In genomic region chr15:41971089-41971892, GRCh38 we compare ENCODE assay signal across 8 cellular contexts. TPM values are rescaled to one million over a fixed set of nuclear protein-coding genes. Genes with fewer than 3 reads are reported as not detected.
DNase-seq lines count a peak whose midpoint lies in the region; ATAC-seq and TF ChIP-seq lines count a peak whose summit lies in the region.

No MANE protein-coding gene starts in this region.

- H3K4me1 Mint-ChIP-seq in glutamatergic neuron (ENCODE audit: low read depth, unreplicated experiment), result peaks cover 5% of the 10 kb centered on the region

- H3K27ac Mint-ChIP-seq in glutamatergic neuron (ENCODE audit: unreplicated experiment), result no peak overlapping the region

- H3K4me3 Mint-ChIP-seq in glutamatergic neuron (ENCODE audit: unreplicated experiment), result peak overlapping the region; percentile 88

- peaks cover 5% of the 10 kb centered on the region for H3K9me3 Mint-ChIP-seq in glutamatergic neuron (ENCODE audit: unreplicated experiment)

- peaks cover 12% of the 10 kb centered on the region for H3K27me3 Mint-ChIP-seq in glutamatergic neuron (ENCODE audit: unreplicated experiment)

- DNase-seq in COR-L47 (lab: John Stamatoyannopoulos, UW) (peak; percentile 42), RPMI7951 (ENCODE audit: low read depth) (peak; percentile 79), activated gamma-delta T cell treated with Interleukin-2 at 50 U/mL for 16 hours (peak; percentile 51), glutamatergic neuron (no peak), pons (ENCODE audit: low spot score) (peak; percentile 45), upper lobe of right lung (peak; percentile 77)

- peak overlapping the region; percentile 91 for H3K27ac ChIP-seq in upper lobe of right lung

- no peak for TF ChIP-seq CTCF in glutamatergic neuron (IDR thresholded peaks at IDR 0.05; ENCODE audit: partially characterized antibody, unreplicated experiment)
- TF ChIP-seq CTCF in upper lobe of right lung (IDR thresholded peaks at IDR 0.05), result no peak

- H3K4me1 ChIP-seq in upper lobe of right lung, result peaks cover 45% of the 10 kb centered on the region

- ATAC-seq in GM19452 (IDR thresholded peaks at IDR 0.05; ENCODE audit: unreplicated experiment) (peak; percentile 49), HG03571 (IDR thresholded peaks at IDR 0.05; ENCODE audit: unreplicated experiment) (peak; percentile 35), upper lobe of right lung (peak; percentile 57)

- no peaks in the 10 kb centered on the region for H3K9me3 ChIP-seq in upper lobe of right lung

- H3K36me3 ChIP-seq in upper lobe of right lung, result no peaks in the 10 kb centered on the region

- peak overlapping the region; percentile 86 for H3K4me3 ChIP-seq in upper lobe of right lung

- intact Hi-C loops in upper lobe of right lung (cut with DNase I), result no loop called here

- no peaks in the 10 kb centered on the region for H3K27me3 ChIP-seq in upper lobe of right lung

- H3K36me3 Mint-ChIP-seq in glutamatergic neuron (ENCODE audit: unreplicated experiment), result no peaks in the 10 kb centered on the region

RNA-seq across cellular contexts. Expression of gene EHD4, which starts 1.1 kb away (rescaled TPM):
- total RNA-seq in RPMI7951 (2014; rRNA removed; shearing (Covaris generic)), result 35.3 and 43.4 TPM in 2 replicates
- total RNA-seq in glutamatergic neuron (ENCODE audit: unreplicated experiment) (4.0 TPM), upper lobe of right lung (39.5 TPM)

RNA-seq across cellular contexts. Expression of gene PLA2G4E, which starts 49.6 kb away (rescaled TPM):
- not detected in 2 replicates for total RNA-seq in RPMI7951 (2014; rRNA removed; shearing (Covaris generic))
- total RNA-seq in glutamatergic neuron (ENCODE audit: unreplicated experiment), result 1.0 TPM
- total RNA-seq in upper lobe of right lung, result 1.5 TPM
